Comparison of ENCODE assay signal across 8 cellular contexts in the genomic region with DNA sequence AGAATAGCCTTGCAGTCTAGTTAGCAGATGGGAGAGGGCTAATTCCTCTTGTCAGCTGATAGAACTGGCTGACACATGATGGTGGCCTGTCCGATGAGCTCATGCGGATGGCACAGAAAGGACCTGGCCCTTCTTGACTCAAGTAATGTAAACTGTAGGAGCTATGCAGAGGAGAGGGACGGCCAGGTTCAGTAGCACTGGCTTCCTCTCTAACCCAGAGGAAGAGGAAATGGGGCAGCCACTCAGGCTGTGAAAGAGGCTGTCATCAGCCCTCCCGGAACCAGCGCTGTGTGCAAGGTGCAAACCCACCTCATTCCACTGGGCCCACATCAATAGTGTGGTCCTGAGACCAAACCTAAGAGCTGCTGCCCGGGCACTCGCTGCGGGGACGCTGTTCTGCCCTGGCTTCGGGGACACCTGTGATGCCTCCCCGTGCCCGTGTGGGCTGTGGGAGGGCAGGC. TPM values are rescaled to one million over a fixed set of nuclear protein-coding genes. Genes with fewer than 3 reads are reported as not detected.
A peak's percentile ranks its signal among the peaks of the same experiment; 100 is the strongest.
DNase-seq lines count a peak whose midpoint lies in the region; ATAC-seq and TF ChIP-seq lines count a peak whose summit lies in the region.

No MANE protein-coding gene starts in this region.

- H4K20me1 ChIP-seq in PC-3 (ENCODE audit: low read length): no peaks in the 10 kb centered on the region

- H3K27ac ChIP-seq in A673 (ENCODE audit: low read depth, low read length, poor library complexity, severe bottlenecking) (no peak overlapping the region), ascending aorta (no peak overlapping the region), PC-3 (ENCODE audit: low read length) (no peak overlapping the region)

- H3K4me3 Mint-ChIP-seq in IgD-negative memory B cell: peak overlapping the region; percentile 54 to 90 (median 86)
- H3K4me3 Mint-ChIP-seq in immature natural killer cell: peak overlapping the region; percentile 88 to 96 (median 95)
- H3K4me3 Mint-ChIP-seq in stimulated activated effector memory CD8-positive, alpha-beta T cell treated with anti-CD3 and anti-CD28 coated beads, Interleukin-12 subunit alpha, Interleukin-12 subunit beta, amount 100 ng/mL, for 72 hours: peak overlapping the region; percentile 84

- CTCF ChIA-PET in A673 (lab: Charles Lee) (no interaction called here), PC-3 (lab: Charles Lee) (no interaction called here)

- TF ChIP-seq CTCF in A673 (conservative IDR thresholded peaks at IDR 0.05; ENCODE audit: low read depth, low read length) (no peak), ascending aorta (IDR thresholded peaks at IDR 0.05) (no peak), PC-3 (conservative IDR thresholded peaks at IDR 0.05; ENCODE audit: low read depth, low read length) (no peak)

- H3K36me3 Mint-ChIP-seq in IgD-negative memory B cell: peaks cover 6% of the 10 kb centered on the region
- H3K36me3 Mint-ChIP-seq in immature natural killer cell: peaks cover 0 to 30% (median 7%) of the 10 kb centered on the region in 3 donors
- H3K36me3 Mint-ChIP-seq in stimulated activated effector memory CD8-positive, alpha-beta T cell treated with anti-CD3 and anti-CD28 coated beads, Interleukin-12 subunit alpha, Interleukin-12 subunit beta, amount 100 ng/mL, for 72 hours: no peaks in the 10 kb centered on the region

- peak; percentile 90 for ATAC-seq in stimulated activated effector memory CD8-positive, alpha-beta T cell treated with anti-CD3 and anti-CD28 coated beads, Interleukin-12 subunit alpha, Interleukin-12 subunit beta, amount 100 ng/mL, for 72 hours
- no peak for ATAC-seq in PC-3

- H3K27me3 Mint-ChIP-seq in IgD-negative memory B cell: no peaks in the 10 kb centered on the region
- peaks cover 6 to 22% (median 10%) of the 10 kb centered on the region in 3 donors for H3K27me3 Mint-ChIP-seq in immature natural killer cell (ENCODE audit: low read depth in 3 of 3)

- peak overlapping the region; percentile 65 to 84 (median 81) for H3K27ac Mint-ChIP-seq in IgD-negative memory B cell
- peak overlapping the region; percentile 96 to 99 (median 96) for H3K27ac Mint-ChIP-seq in immature natural killer cell
- peak overlapping the region; percentile 98 for H3K27ac Mint-ChIP-seq in stimulated activated effector memory CD8-positive, alpha-beta T cell treated with anti-CD3 and anti-CD28 coated beads, Interleukin-12 subunit alpha, Interleukin-12 subunit beta, amount 100 ng/mL, for 72 hours

- no peaks in the 10 kb centered on the region for H3K79me2 ChIP-seq in PC-3 (ENCODE audit: low read length)

- H3K9me3 ChIP-seq in A673 (ENCODE audit: low read depth, low read length, poor library complexity, severe bottlenecking) (no peaks in the 10 kb centered on the region), ascending aorta (no peaks in the 10 kb centered on the region), PC-3 (ENCODE audit: low read length) (no peaks in the 10 kb centered on the region)

- H3K36me3 ChIP-seq in A673 (ENCODE audit: insufficient read depth, low read length, poor library complexity, severe bottlenecking) (peaks cover 4% of the 10 kb centered on the region), ascending aorta (peaks cover 84 to 85% of the 10 kb centered on the region in 2 donors), PC-3 (ENCODE audit: low read depth, low read length) (peaks cover 5% of the 10 kb centered on the region)

- no peaks in the 10 kb centered on the region for H3K4me1 ChIP-seq in A673 (ENCODE audit: insufficient read depth, low read length, poor library complexity, severe bottlenecking)
- H3K4me1 ChIP-seq in ascending aorta: no peaks in the 10 kb centered on the region
- H3K4me1 ChIP-seq in PC-3 (ENCODE audit: insufficient read depth, low read length): no peaks in the 10 kb centered on the region

- no peak overlapping the region for H3K9ac ChIP-seq in PC-3 (ENCODE audit: low read length)

- peak; percentile 22 to 26 for DNase-seq in activated CD8-positive, alpha-beta memory T cell treated with anti-CD3 and anti-CD28 coated beads for 4 hours (ENCODE audit: low read depth in 2 of 2)
- DNase-seq in immature natural killer cell: peak; percentile 73 to 83 (median 83)
- DNase-seq in stimulated activated effector memory CD8-positive, alpha-beta T cell treated with anti-CD3 and anti-CD28 coated beads, Interleukin-12 subunit alpha, Interleukin-12 subunit beta, amount 100 ng/mL, for 72 hours (ENCODE audit: low spot score in 2 of 2): peak; percentile 30 to 75
- DNase-seq in A673 (ENCODE audit: low spot score): no peak
- no peak for DNase-seq in NCI-H226
- no peak for DNase-seq in ascending aorta (ENCODE audit: low spot score in 2 of 2)
- no peak for DNase-seq in PC-3

- H3F3A ChIP-seq in PC-3 (ENCODE audit: low read length, unreplicated experiment): no peaks in the 10 kb centered on the region

- POLR2A ChIA-PET in A673 (lab: Charles Lee; ENCODE audit: low non-redundant PET): no interaction called here
- POLR2A ChIA-PET in PC-3 (lab: Charles Lee; ENCODE audit: unreplicated experiment): no interaction called here

- H3K9me2 ChIP-seq in PC-3 (replicated peaks; ENCODE audit: low read length): no peaks in the 10 kb centered on the region

- H3K4me1 Mint-ChIP-seq in IgD-negative memory B cell: peaks cover 21 to 33% (median 24%) of the 10 kb centered on the region in 3 donors
- H3K4me1 Mint-ChIP-seq in immature natural killer cell: peaks cover 33 to 37% of the 10 kb centered on the region in 2 donors
- H3K4me1 Mint-ChIP-seq in stimulated activated effector memory CD8-positive, alpha-beta T cell treated with anti-CD3 and anti-CD28 coated beads, Interleukin-12 subunit alpha, Interleukin-12 subunit beta, amount 100 ng/mL, for 72 hours: peaks cover 38% of the 10 kb centered on the region

- no peak overlapping the region for H3K4me2 ChIP-seq in PC-3 (ENCODE audit: low read length)

- no peak overlapping the region for H2AFZ ChIP-seq in PC-3 (ENCODE audit: low read length)

- H3K27me3 ChIP-seq in A673 (replicated peaks; ENCODE audit: insufficient read depth, low read depth, low read length, poor library complexity) (no peaks in the 10 kb centered on the region), ascending aorta (no peaks in the 10 kb centered on the region), PC-3 (ENCODE audit: low read length) (no peaks in the 10 kb centered on the region)

- intact Hi-C loops in A673 (cut with micrococcal nuclease; ENCODE audit: unreplicated experiment) (no loop called here), ascending aorta (cut with DNase I) (no loop called here), PC-3 (cut with micrococcal nuclease) (no loop called here)

- H3K4me3 ChIP-seq in A673 (ENCODE audit: low read depth, low read length, poor library complexity, severe bottlenecking) (no peak overlapping the region), ascending aorta (no peak overlapping the region), PC-3 (ENCODE audit: low read length) (no peak overlapping the region)

- no peaks in the 10 kb centered on the region for H3K9me3 Mint-ChIP-seq in IgD-negative memory B cell
- H3K9me3 Mint-ChIP-seq in immature natural killer cell: no peaks in the 10 kb centered on the region
- H3K9me3 Mint-ChIP-seq in stimulated activated effector memory CD8-positive, alpha-beta T cell treated with anti-CD3 and anti-CD28 coated beads, Interleukin-12 subunit alpha, Interleukin-12 subunit beta, amount 100 ng/mL, for 72 hours: no peaks in the 10 kb centered on the region

- BruUV-seq in A673 (replicated peaks; lab: Mats Ljungman, UMichigan): no TSS peak
- no TSS peak for BruUV-seq in PC-3 (replicated peaks; lab: Mats Ljungman, UMichigan)

RNA-seq across cellular contexts. Expression of a gene that starts 30.7 kb away (rescaled TPM):
- polyA plus RNA-seq in IgD-negative memory B cell: 52.5 TPM
- 10 to 100 TPM; 35.4 to 42.0 (median 38.8) TPM for polyA plus RNA-seq in immature natural killer cell
- 32.1 and 33.2 TPM in 2 replicates for total RNA-seq in A673 (2021)
- 234 TPM for total RNA-seq in ascending aorta
- 32.5 and 41.5 TPM in 2 replicates for total RNA-seq in PC-3 (2014; rRNA removed)

RNA-seq across cellular contexts. Expression of a gene that starts 41.6 kb away (rescaled TPM):
- polyA plus RNA-seq in IgD-negative memory B cell (46.0 TPM), immature natural killer cell (10 to 100 TPM; 31.4 to 51.3 (median 42.3) TPM)
- total RNA-seq in A673 (2021) (8.2 and 14.8 TPM in 2 replicates), ascending aorta (13.7 TPM), PC-3 (2014; rRNA removed) (5.6 and 9.4 TPM in 2 replicates)

Comparison
In these comparisons a context has a peak if more than half of its experiments do, and no peak if none do; other contexts are left out.
1. DNase-seq: peak in activated CD8-positive, alpha-beta memory T cell treated with anti-CD3 and anti-CD28 coated beads for 4 hours (2 of 2), immature natural killer cell (3 of 3) and stimulated activated effector memory CD8-positive, alpha-beta T cell treated with anti-CD3 and anti-CD28 coated beads, Interleukin-12 subunit alpha, Interleukin-12 subunit beta, amount 100 ng/mL, for 72 hours (2 of 2); none in A673 (single experiment), NCI-H226 (single experiment), ascending aorta (0 of 2) and PC-3 (single experiment).
2. Peak in every context shown above with its lines, with median percentiles within 50 percentile points of each other: H3K27ac Mint-ChIP-seq and H3K4me3 Mint-ChIP-seq.